In genomic region chr7:113154128-113154527, GRCh38 we compare ENCODE assay signal across 31 cellular contexts. TPM values are rescaled to one million over a fixed set of nuclear protein-coding genes. Genes with fewer than 3 reads are reported as not detected.
A peak's percentile ranks its signal among the peaks of the same experiment; 100 is the strongest.
DNase-seq lines count a peak whose midpoint lies in the region; TF ChIP-seq lines count a peak whose summit lies in the region.
"Had no signal": no experiment of that assay in that cellular context is flagged by ENCODE, and none has a peak within 500 bp of the region (broad histone marks: within the 10 kb centered on the region; RNA-seq: fewer than 3 reads in every experiment).

No MANE protein-coding gene starts in this region.

- TF ChIP-seq CTCF in neural cell (IDR thresholded peaks at IDR 0.05; ENCODE audit: poor library complexity, severe bottlenecking) (no peak), HFFc6 (IDR thresholded peaks at IDR 0.05) (no peak)

- H4K20me1 ChIP-seq in Karpas-422 (ENCODE audit: insufficient read depth, low read depth, low read length) (no peaks in the 10 kb centered on the region), neural cell (ENCODE audit: insufficient read depth) (no peaks in the 10 kb centered on the region)
- H4K20me1 ChIP-seq: BLaER1; BLaER1 treated with 17β-estradiol and CSF1 and Interleukin-3, amounts not matched to agents 10 nM and 100 nM had no signal

- H3K4me3 Mint-ChIP-seq in HFFc6, result no peak overlapping the region
- H3K4me3 Mint-ChIP-seq: B cell; CD14-positive monocyte; CD4-positive, alpha-beta memory T cell; CD4-positive, alpha-beta T cell; CD4-positive, CD25-positive, alpha-beta regulatory T cell; CD8-positive, alpha-beta memory T cell; CD8-positive, alpha-beta T cell had no signal

- H3K4me2 ChIP-seq in Karpas-422 (ENCODE audit: low read depth, low read length, poor library complexity, severe bottlenecking) (no peak overlapping the region), neural cell (ENCODE audit: low read length) (no peak overlapping the region)
- H3K4me2 ChIP-seq: A549; BLaER1; BLaER1 treated with 17β-estradiol and CSF1 and Interleukin-3, amounts not matched to agents 10 nM and 100 nM had no signal

- no peaks in the 10 kb centered on the region for H3K27me3 ChIP-seq in Karpas-422 (ENCODE audit: low read length)
- H3K27me3 ChIP-seq in neural cell (ENCODE audit: insufficient read depth, low read depth, low read length), result no peaks in the 10 kb centered on the region
- H3K27me3 ChIP-seq: BE2C; BLaER1; BLaER1 treated with 17β-estradiol and CSF1 and Interleukin-3, amounts not matched to agents 10 nM and 100 nM had no signal

- H3F3A ChIP-seq in neural cell (ENCODE audit: insufficient read depth, low read length, poor library complexity, severe bottlenecking), result peaks cover 3% of the 10 kb centered on the region

- TF ChIP-seq RAD21 in neural cell (conservative IDR thresholded peaks at IDR 0.05), result peak; percentile 30

- H3K36me3 Mint-ChIP-seq in HFFc6 (ENCODE audit: low read depth), result no peaks in the 10 kb centered on the region
- H3K36me3 Mint-ChIP-seq: CD14-positive monocyte; CD4-positive, alpha-beta memory T cell; CD4-positive, CD25-positive, alpha-beta regulatory T cell; CD8-positive, alpha-beta memory T cell; CD8-positive, alpha-beta T cell had no signal

- H3K79me2 ChIP-seq in Karpas-422 (ENCODE audit: low read length) (no peaks in the 10 kb centered on the region), neural cell (replicated peaks; ENCODE audit: insufficient read depth, low read length) (no peaks in the 10 kb centered on the region)

- no peak overlapping the region for H3K9ac ChIP-seq in Karpas-422 (ENCODE audit: low read length)
- H3K9ac ChIP-seq in neural cell (ENCODE audit: low read length), result peak overlapping the region; percentile 49
- H3K9ac ChIP-seq: BLaER1; BLaER1 treated with 17β-estradiol and CSF1 and Interleukin-3, amounts not matched to agents 10 nM and 100 nM had no signal

- H3K36me3 ChIP-seq in Karpas-422 (ENCODE audit: insufficient read depth, low read length) (no peaks in the 10 kb centered on the region), neural cell (ENCODE audit: insufficient read depth, low read length) (no peaks in the 10 kb centered on the region)
- H3K36me3 ChIP-seq: BE2C; BLaER1; BLaER1 treated with 17β-estradiol and CSF1 and Interleukin-3, amounts not matched to agents 10 nM and 100 nM had no signal

- no peaks in the 10 kb centered on the region for H3K9me3 ChIP-seq in Karpas-422 (ENCODE audit: low read length)
- no peaks in the 10 kb centered on the region for H3K9me3 ChIP-seq in neural cell (ENCODE audit: low read length)
- H3K9me3 ChIP-seq: A549; BE2C; BLaER1; BLaER1 treated with 17β-estradiol and CSF1 and Interleukin-3, amounts not matched to agents 10 nM and 100 nM; Caco-2 had no signal

- TF ChIP-seq EP300 in neural cell (conservative IDR thresholded peaks at IDR 0.05; ENCODE audit: poor library complexity, severe bottlenecking), result peak; percentile 67

- H3K27ac Mint-ChIP-seq in HFFc6, result no peak overlapping the region
- H3K27ac Mint-ChIP-seq: B cell; CD14-positive monocyte; CD4-positive, alpha-beta memory T cell; CD4-positive, alpha-beta T cell; CD4-positive, CD25-positive, alpha-beta regulatory T cell; CD8-positive, alpha-beta memory T cell; CD8-positive, alpha-beta T cell had no signal

- no peaks in the 10 kb centered on the region for H3K9me3 Mint-ChIP-seq in HFFc6
- H3K9me3 Mint-ChIP-seq: CD14-positive monocyte; CD4-positive, alpha-beta T cell; CD8-positive, alpha-beta memory T cell; CD8-positive, alpha-beta T cell had no signal

- DNase-seq in Karpas-422 (no peak), HFFc6 (no peak), NCI-H345 treated with DMSO at 0.1 percent for 48 hours (lab: John Stamatoyannopoulos, UW; ENCODE audit: unreplicated experiment) (no peak)
- DNase-seq: 8988T; ACHN; AML-193; BE2C; C1 segment of cervical spinal cord; Caco-2; Calu3; CD4-positive, alpha-beta memory T cell; CD4-positive, alpha-beta T cell; CD4-positive, CD25-positive, alpha-beta regulatory T cell; CD8-positive, alpha-beta memory T cell; CD8-positive, alpha-beta T cell; COR-L47; DMS 273 treated with DMSO at 0.1 percent for 48 hours; DMS153; DMS53; DMS79; DMS79 treated with DMSO at 0.1 percent for 48 hours; DND-41; EL had no signal

- H3K9me2 ChIP-seq in Karpas-422 (replicated peaks; ENCODE audit: insufficient read depth, low read length) (no peaks in the 10 kb centered on the region), neural cell (ENCODE audit: insufficient read depth, low read length) (no peaks in the 10 kb centered on the region)

- 0 out of 2 replicates have a peak, but pooled peaks cover 7% of the 10 kb centered on the region for H3K4me1 Mint-ChIP-seq in HFFc6 (ENCODE audit: low read depth)
- H3K4me1 Mint-ChIP-seq: B cell; CD14-positive monocyte; CD4-positive, alpha-beta memory T cell; CD4-positive, CD25-positive, alpha-beta regulatory T cell; CD8-positive, alpha-beta memory T cell had no signal

- H2AFZ ChIP-seq in Karpas-422 (ENCODE audit: low read length) (peak overlapping the region; percentile 39; the same call in 1 of the 2 replicates), neural cell (ENCODE audit: low read depth, low read length) (no peak overlapping the region)

- H3K27ac ChIP-seq in Karpas-422 (ENCODE audit: low read length) (no peak overlapping the region), neural cell (ENCODE audit: low read length) (peak overlapping the region; percentile 91)
- H3K27ac ChIP-seq: 22Rv1; A549; BLaER1; BLaER1 treated with 17β-estradiol and CSF1 and Interleukin-3, amounts not matched to agents 10 nM and 100 nM; C4-2B had no signal

- H3K4me1 ChIP-seq in Karpas-422 (ENCODE audit: low read length), result peaks cover 38% of the 10 kb centered on the region
- H3K4me1 ChIP-seq: A549, BE2C, BLaER1, Caco-2 had no signal

- no peaks in the 10 kb centered on the region for H3K27me3 Mint-ChIP-seq in HFFc6 (ENCODE audit: insufficient read depth)

- H3K4me3 ChIP-seq in Karpas-422 (ENCODE audit: low read length) (no peak overlapping the region), neural cell (ENCODE audit: low read length) (peak overlapping the region; percentile 30)
- H3K4me3 ChIP-seq: A549; BLaER1; BLaER1 treated with 17β-estradiol and CSF1 and Interleukin-3, amounts not matched to agents 10 nM and 100 nM had no signal

TF ChIP-seq in neural cell, 6 proteins besides CTCF, POLR2A, EP300 and RAD21:
- TF ChIP-seq POLR2AphosphoS5 (IDR thresholded peaks at IDR 0.05) (peak; percentile 69), REST (IDR thresholded peaks at IDR 0.05; ENCODE audit: borderline replicate concordance) (no peak), MXI1 (conservative IDR thresholded peaks at IDR 0.05; ENCODE audit: poor library complexity, severe bottlenecking) (no peak)

RNA-seq across cellular contexts. Expression of gene SMIM30, which starts 35.8 kb away (rescaled TPM):
- 21.6 and 50.4 TPM in 2 replicates for total RNA-seq in Karpas-422 (2014; rRNA removed; shearing (Covaris generic); ENCODE audit: low replicate concordance)
- 57.4 and 62.8 TPM in 2 replicates for polyA plus RNA-seq in neural cell
- polyA minus RNA-seq in neural cell, result 19.5 and 25.2 TPM in 2 replicates
- 10 to 100 TPM; 52.0 to 74.2 (median 60.6) TPM for total RNA-seq in HFFc6 (2021; fragmentation: NEBNext Ultra II Directional; extraction: Animal tissue kit (Norgen Biotek cat#: 25700))
